In the genomic region with DNA sequence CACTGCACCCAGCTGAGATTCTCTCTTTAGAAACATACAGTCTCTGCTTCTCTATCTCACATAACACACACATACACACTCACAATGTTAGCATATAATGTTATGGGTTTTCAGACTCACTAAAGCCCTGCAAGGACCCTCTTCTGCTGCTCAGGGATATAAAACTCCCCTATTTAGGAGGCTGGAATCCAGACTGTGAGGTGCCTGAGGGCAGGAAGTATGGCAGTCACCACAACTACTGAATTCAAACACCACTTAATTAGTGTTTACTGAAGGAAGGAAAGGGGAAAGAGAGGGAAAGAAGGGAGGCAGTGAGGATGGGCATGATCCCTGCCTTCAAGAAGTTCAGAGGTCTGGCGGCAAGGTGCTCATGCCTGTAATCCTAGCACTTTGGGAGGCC, we compare ENCODE assay signal across 21 cellular contexts. TPM values are rescaled to one million over a fixed set of nuclear protein-coding genes. Genes with fewer than 3 reads are reported as not detected.
"Had no signal": no experiment of that assay in that cellular context is flagged by ENCODE, and none has a peak within 500 bp of the region (broad histone marks: within the 10 kb centered on the region; RNA-seq: fewer than 3 reads in every experiment).

No MANE protein-coding gene starts in this region.

- H3K9me3 ChIP-seq: heart left ventricle, neutrophil, psoas muscle, right lobe of liver, spleen, tibial nerve, upper lobe of right lung, vagina had no signal

- H3K4me3 ChIP-seq: heart left ventricle, psoas muscle, right lobe of liver, spleen, tibial nerve, upper lobe of right lung, vagina had no signal

- ATAC-seq: esophagus mucosa; heart left ventricle; naive thymus-derived CD4-positive, alpha-beta T cell; right lobe of liver; stimulated activated memory B cell treated with anti-CD40 and anti-IgM and Interleukin-4, amounts not matched to agents 10 μg/mL and 1 μg/mL and 100 μg/mL, for 72 hours; upper lobe of right lung had no signal

- H3K27ac ChIP-seq: neutrophil, psoas muscle, right lobe of liver, spleen, tibial nerve, upper lobe of right lung, vagina had no signal

- DNase-seq: effector memory CD4-positive, alpha-beta T cell; heart left ventricle; hypothalamus; kidney glomerular epithelial cell; naive thymus-derived CD4-positive, alpha-beta T cell; retina; right lobe of liver; spleen; stimulated activated CD4-positive, alpha-beta T cell treated with anti-CD3 and anti-CD28 coated beads, Interleukin-15, amount 100 ng/mL, for 24 hours; stimulated activated CD4-positive, alpha-beta T cell treated with anti-CD3 and anti-CD28 coated beads, Interleukin-1b, Interleukin-23, amount 100 ng/mL, for 48 hours; stimulated activated CD4-positive, alpha-beta T cell treated with anti-CD3 and anti-CD28 coated beads, Interleukin-4, amount 100 ng/mL, for 24 hours; upper lobe of right lung had no signal

- H3K4me1 ChIP-seq: right lobe of liver had no signal

- H3K27me3 ChIP-seq: right lobe of liver, upper lobe of right lung, vagina had no signal

- H3K36me3 ChIP-seq: heart left ventricle, neutrophil, right lobe of liver, spleen, tibial nerve, upper lobe of right lung, vagina had no signal

RNA-seq across cellular contexts. Expression of gene CDK18, which starts 7.8 kb away (rescaled TPM):
- polyA plus RNA-seq: neural cell had no signal

RNA-seq across cellular contexts. Expression of gene BLACAT1, which starts 40.8 kb away (rescaled TPM):
- polyA plus RNA-seq: fibroblast of lung, heart left ventricle, liver, psoas muscle had no signal
